Comparison of ENCODE assay signal across 29 cellular contexts in genomic region chr17:29225388-29225787, GRCh38. TPM values are rescaled to one million over a fixed set of nuclear protein-coding genes. Genes with fewer than 3 reads are reported as not detected.
"Had no signal": no experiment of that assay in that cellular context is flagged by ENCODE, and none has a peak within 500 bp of the region (broad histone marks: within the 10 kb centered on the region; RNA-seq: fewer than 3 reads in every experiment).

No MANE protein-coding gene starts in this region.

- H3K27me3 ChIP-seq: esophagus muscularis mucosa, gastroesophageal sphincter, heart right ventricle, right atrium auricular region, thyroid gland had no signal

- H3K4me1 ChIP-seq: esophagus muscularis mucosa, gastroesophageal sphincter, heart right ventricle, prostate gland, right atrium auricular region, thyroid gland had no signal

- H3K36me3 Mint-ChIP-seq: activated naive CD4-positive, alpha-beta T cell treated with anti-CD3 and anti-CD28 coated beads, Interleukin-2, amount 50 U/mL, for 24 hours; immature natural killer cell had no signal

- H3K27ac ChIP-seq: esophagus muscularis mucosa, gastroesophageal sphincter, heart right ventricle, prostate gland, right atrium auricular region, thyroid gland had no signal

- H3K9me3 Mint-ChIP-seq: activated naive CD4-positive, alpha-beta T cell treated with anti-CD3 and anti-CD28 coated beads, Interleukin-2, amount 50 U/mL, for 24 hours; activated T-cell treated with anti-CD3 and anti-CD28 coated beads, Interleukin-2, amount 50 U/mL, for 72 hours; immature natural killer cell; nephron had no signal

- H3K27ac Mint-ChIP-seq: activated naive CD4-positive, alpha-beta T cell treated with anti-CD3 and anti-CD28 coated beads, Interleukin-2, amount 50 U/mL, for 24 hours; activated T-cell treated with anti-CD3 and anti-CD28 coated beads, Interleukin-2, amount 50 U/mL, for 72 hours; immature natural killer cell; nephron had no signal

- FAIRE-seq: astrocyte, bronchial epithelial cell had no signal

- H3K9me3 ChIP-seq: esophagus muscularis mucosa, gastroesophageal sphincter, heart right ventricle, prostate gland, right atrium auricular region, thyroid gland had no signal

- DNase-seq: activated CD4-positive, alpha-beta T cell treated with anti-CD3 and anti-CD28 coated beads for 1 hour; activated CD4-positive, alpha-beta T cell treated with anti-CD3 and anti-CD28 coated beads, Interleukin-2, amount 50 U/mL, for 4 hours; activated gamma-delta T cell; activated T-cell treated with anti-CD3 and anti-CD28 coated beads, Interleukin-2, amount 50 U/mL, for 72 hours; effector CD4-positive, alpha-beta T cell; heart right ventricle; immature natural killer cell; left colon; midbrain; stimulated activated CD4-positive, alpha-beta T cell treated with anti-CD3 and anti-CD28 coated beads, Interleukin-2, amount 100 ng/mL, for 24 hours; stimulated activated naive CD4-positive, alpha-beta T cell treated with Interleukin-2 at 50 U/mL for 16 hours; SW 1271; thyroid gland had no signal

- H3K4me3 ChIP-seq: esophagus muscularis mucosa, gastroesophageal sphincter, heart right ventricle, lung, prostate gland, right atrium auricular region, thyroid gland had no signal

- ATAC-seq: activated T-cell treated with anti-CD3 and anti-CD28 coated beads, Interleukin-2, amount 50 U/mL, for 72 hours; gastroesophageal sphincter; heart right ventricle; left colon had no signal

- H3K4me1 Mint-ChIP-seq: immature natural killer cell, nephron had no signal

- H3K4me3 Mint-ChIP-seq: activated naive CD4-positive, alpha-beta T cell treated with anti-CD3 and anti-CD28 coated beads, Interleukin-2, amount 50 U/mL, for 24 hours; activated T-cell treated with anti-CD3 and anti-CD28 coated beads, Interleukin-2, amount 50 U/mL, for 72 hours; immature natural killer cell; nephron had no signal

- H3K27me3 Mint-ChIP-seq: activated naive CD4-positive, alpha-beta T cell treated with anti-CD3 and anti-CD28 coated beads, Interleukin-2, amount 50 U/mL, for 24 hours had no signal

- H3K36me3 ChIP-seq: esophagus muscularis mucosa, gastroesophageal sphincter, heart right ventricle, prostate gland, right atrium auricular region, thyroid gland had no signal

RNA-seq across cellular contexts. Expression of gene CRYBA1, which starts 21.3 kb away (rescaled TPM):
- total RNA-seq: activated CD8-positive, alpha-beta memory T cell treated with anti-CD3 and anti-CD28 coated beads for 36 hours; activated T-cell treated with anti-CD3 and anti-CD28 coated beads, Interleukin-2, amount 50 U/mL, for 72 hours; astrocyte; bronchial epithelial cell; cerebellum; esophagus muscularis mucosa; gastroesophageal sphincter; heart right ventricle; left colon; lung; omental fat pad; prostate gland; right atrium auricular region; skeletal muscle tissue; subcutaneous adipose tissue; thyroid gland; urinary bladder had no signal
- polyA plus RNA-seq: adipose tissue, heart right ventricle, immature natural killer cell, lung, urinary bladder had no signal
